Comparison of ENCODE assay signal across 1 cellular context in genomic region chr9:128127990-128128835, GRCh38.
TF ChIP-seq lines count a peak whose summit lies in the region.

No MANE protein-coding gene starts in this region.

TF ChIP-seq in GM12878, 131 proteins besides CTCF, POLR2A, EP300 and RAD21 (continued from another document and continues in another):
- TF ChIP-seq YY1 (IDR thresholded peaks at IDR 0.05; ENCODE audit: low read depth, low read length) (peak; percentile 50; the same call in 1 of the 2 replicates), IRF4 (IDR thresholded peaks at IDR 0.05; ENCODE audit: low read depth, low read length) (no peak), ZZZ3 (IDR thresholded peaks at IDR 0.05; ENCODE audit: control insufficient read depth, insufficient read length, low read depth) (no peak), PAX5 (IDR thresholded peaks at IDR 0.05; ENCODE audit: borderline replicate concordance, low read depth, low read length) (no peak), MXI1 (IDR thresholded peaks at IDR 0.05; ENCODE audit: low read depth, low read length) (no peak), NFYA (IDR thresholded peaks at IDR 0.05; ENCODE audit: borderline replicate concordance, low read depth, low read length) (no peak), NR2F1 (conservative IDR thresholded peaks at IDR 0.05) (no peak), CHD2 (IDR thresholded peaks at IDR 0.05; ENCODE audit: borderline replicate concordance, low read depth, low read length) (no peak), SP1 (IDR thresholded peaks at IDR 0.05; ENCODE audit: low read depth, low read length) (peak; percentile 69), NFXL1 (IDR thresholded peaks at IDR 0.05; ENCODE audit: borderline replicate concordance) (no peak), JUNB (IDR thresholded peaks at IDR 0.05) (no peak), RUNX3 (IDR thresholded peaks at IDR 0.05; ENCODE audit: low read length) (peak; percentile 90), BMI1 (IDR thresholded peaks at IDR 0.05; ENCODE audit: borderline replicate concordance) (no peak), CBX3 (IDR thresholded peaks at IDR 0.05; ENCODE audit: borderline replicate concordance, low read depth) (no peak), HCFC1 (IDR thresholded peaks at IDR 0.05; ENCODE audit: low read length) (peak; percentile 64), ESRRA (IDR thresholded peaks at IDR 0.05; ENCODE audit: low read length) (no peak), RELA (IDR thresholded peaks at IDR 0.05; ENCODE audit: borderline replicate concordance, partially characterized antibody) (peak; percentile 71), JUND (IDR thresholded peaks at IDR 0.05; ENCODE audit: low read depth, low read length) (no peak), KDM1A (IDR thresholded peaks at IDR 0.05; ENCODE audit: borderline replicate concordance) (no peak), STAT3 (IDR thresholded peaks at IDR 0.05; ENCODE audit: low read depth, low read length) (no peak), BHLHE40 (IDR thresholded peaks at IDR 0.05; ENCODE audit: borderline replicate concordance in 1 of 2, low read depth in 2 of 2, low read length in 1 of 2) (peak; percentile 62 to 76; a peak in 2 of 4 replicates), RBBP5 (conservative IDR thresholded peaks at IDR 0.05) (no peak), SRF (IDR thresholded peaks at IDR 0.05; ENCODE audit: low read depth in 2 of 2, low read length in 2 of 2) (no peak), ZNF622 (IDR thresholded peaks at IDR 0.05) (no peak), DPF2 (IDR thresholded peaks at IDR 0.05) (no peak), ZNF24 (IDR thresholded peaks at IDR 0.05) (no peak), EZH2 (IDR thresholded peaks at IDR 0.05; ENCODE audit: borderline replicate concordance, control insufficient read depth, low read depth, low read length) (no peak), CHD4 (IDR thresholded peaks at IDR 0.05) (no peak), ZNF207 (IDR thresholded peaks at IDR 0.05; ENCODE audit: borderline replicate concordance) (no peak), EGR1 (IDR thresholded peaks at IDR 0.05; ENCODE audit: borderline replicate concordance in 1 of 2, low read depth in 2 of 2, low read length in 2 of 2) (peak; percentile 36 to 95), POLR2AphosphoS2 (IDR thresholded peaks at IDR 0.05; ENCODE audit: low read depth, low read length) (no peak)
- TF ChIP-seq, protein P1, sequence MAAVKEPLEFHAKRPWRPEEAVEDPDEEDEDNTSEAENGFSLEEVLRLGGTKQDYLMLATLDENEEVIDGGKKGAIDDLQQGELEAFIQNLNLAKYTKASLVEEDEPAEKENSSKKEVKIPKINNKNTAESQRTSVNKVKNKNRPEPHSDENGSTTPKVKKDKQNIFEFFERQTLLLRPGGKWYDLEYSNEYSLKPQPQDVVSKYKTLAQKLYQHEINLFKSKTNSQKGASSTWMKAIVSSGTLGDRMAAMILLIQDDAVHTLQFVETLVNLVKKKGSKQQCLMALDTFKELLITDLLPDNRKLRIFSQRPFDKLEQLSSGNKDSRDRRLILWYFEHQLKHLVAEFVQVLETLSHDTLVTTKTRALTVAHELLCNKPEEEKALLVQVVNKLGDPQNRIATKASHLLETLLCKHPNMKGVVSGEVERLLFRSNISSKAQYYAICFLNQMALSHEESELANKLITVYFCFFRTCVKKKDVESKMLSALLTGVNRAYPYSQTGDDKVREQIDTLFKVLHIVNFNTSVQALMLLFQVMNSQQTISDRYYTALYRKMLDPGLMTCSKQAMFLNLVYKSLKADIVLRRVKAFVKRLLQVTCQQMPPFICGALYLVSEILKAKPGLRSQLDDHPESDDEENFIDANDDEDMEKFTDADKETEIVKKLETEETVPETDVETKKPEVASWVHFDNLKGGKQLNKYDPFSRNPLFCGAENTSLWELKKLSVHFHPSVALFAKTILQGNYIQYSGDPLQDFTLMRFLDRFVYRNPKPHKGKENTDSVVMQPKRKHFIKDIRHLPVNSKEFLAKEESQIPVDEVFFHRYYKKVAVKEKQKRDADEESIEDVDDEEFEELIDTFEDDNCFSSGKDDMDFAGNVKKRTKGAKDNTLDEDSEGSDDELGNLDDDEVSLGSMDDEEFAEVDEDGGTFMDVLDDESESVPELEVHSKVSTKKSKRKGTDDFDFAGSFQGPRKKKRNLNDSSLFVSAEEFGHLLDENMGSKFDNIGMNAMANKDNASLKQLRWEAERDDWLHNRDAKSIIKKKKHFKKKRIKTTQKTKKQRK (IDR thresholded peaks at IDR 0.05; ENCODE audit: low read depth, low read length): no peak
- TF ChIP-seq, protein P2, sequence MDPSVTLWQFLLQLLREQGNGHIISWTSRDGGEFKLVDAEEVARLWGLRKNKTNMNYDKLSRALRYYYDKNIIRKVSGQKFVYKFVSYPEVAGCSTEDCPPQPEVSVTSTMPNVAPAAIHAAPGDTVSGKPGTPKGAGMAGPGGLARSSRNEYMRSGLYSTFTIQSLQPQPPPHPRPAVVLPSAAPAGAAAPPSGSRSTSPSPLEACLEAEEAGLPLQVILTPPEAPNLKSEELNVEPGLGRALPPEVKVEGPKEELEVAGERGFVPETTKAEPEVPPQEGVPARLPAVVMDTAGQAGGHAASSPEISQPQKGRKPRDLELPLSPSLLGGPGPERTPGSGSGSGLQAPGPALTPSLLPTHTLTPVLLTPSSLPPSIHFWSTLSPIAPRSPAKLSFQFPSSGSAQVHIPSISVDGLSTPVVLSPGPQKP (IDR thresholded peaks at IDR 0.05; ENCODE audit: low read depth, low read length): peak; percentile 61
- TF ChIP-seq, protein P3, sequence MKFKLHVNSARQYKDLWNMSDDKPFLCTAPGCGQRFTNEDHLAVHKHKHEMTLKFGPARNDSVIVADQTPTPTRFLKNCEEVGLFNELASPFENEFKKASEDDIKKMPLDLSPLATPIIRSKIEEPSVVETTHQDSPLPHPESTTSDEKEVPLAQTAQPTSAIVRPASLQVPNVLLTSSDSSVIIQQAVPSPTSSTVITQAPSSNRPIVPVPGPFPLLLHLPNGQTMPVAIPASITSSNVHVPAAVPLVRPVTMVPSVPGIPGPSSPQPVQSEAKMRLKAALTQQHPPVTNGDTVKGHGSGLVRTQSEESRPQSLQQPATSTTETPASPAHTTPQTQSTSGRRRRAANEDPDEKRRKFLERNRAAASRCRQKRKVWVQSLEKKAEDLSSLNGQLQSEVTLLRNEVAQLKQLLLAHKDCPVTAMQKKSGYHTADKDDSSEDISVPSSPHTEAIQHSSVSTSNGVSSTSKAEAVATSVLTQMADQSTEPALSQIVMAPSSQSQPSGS (IDR thresholded peaks at IDR 0.05; ENCODE audit: low read length): no peak
- TF ChIP-seq, protein P4, sequence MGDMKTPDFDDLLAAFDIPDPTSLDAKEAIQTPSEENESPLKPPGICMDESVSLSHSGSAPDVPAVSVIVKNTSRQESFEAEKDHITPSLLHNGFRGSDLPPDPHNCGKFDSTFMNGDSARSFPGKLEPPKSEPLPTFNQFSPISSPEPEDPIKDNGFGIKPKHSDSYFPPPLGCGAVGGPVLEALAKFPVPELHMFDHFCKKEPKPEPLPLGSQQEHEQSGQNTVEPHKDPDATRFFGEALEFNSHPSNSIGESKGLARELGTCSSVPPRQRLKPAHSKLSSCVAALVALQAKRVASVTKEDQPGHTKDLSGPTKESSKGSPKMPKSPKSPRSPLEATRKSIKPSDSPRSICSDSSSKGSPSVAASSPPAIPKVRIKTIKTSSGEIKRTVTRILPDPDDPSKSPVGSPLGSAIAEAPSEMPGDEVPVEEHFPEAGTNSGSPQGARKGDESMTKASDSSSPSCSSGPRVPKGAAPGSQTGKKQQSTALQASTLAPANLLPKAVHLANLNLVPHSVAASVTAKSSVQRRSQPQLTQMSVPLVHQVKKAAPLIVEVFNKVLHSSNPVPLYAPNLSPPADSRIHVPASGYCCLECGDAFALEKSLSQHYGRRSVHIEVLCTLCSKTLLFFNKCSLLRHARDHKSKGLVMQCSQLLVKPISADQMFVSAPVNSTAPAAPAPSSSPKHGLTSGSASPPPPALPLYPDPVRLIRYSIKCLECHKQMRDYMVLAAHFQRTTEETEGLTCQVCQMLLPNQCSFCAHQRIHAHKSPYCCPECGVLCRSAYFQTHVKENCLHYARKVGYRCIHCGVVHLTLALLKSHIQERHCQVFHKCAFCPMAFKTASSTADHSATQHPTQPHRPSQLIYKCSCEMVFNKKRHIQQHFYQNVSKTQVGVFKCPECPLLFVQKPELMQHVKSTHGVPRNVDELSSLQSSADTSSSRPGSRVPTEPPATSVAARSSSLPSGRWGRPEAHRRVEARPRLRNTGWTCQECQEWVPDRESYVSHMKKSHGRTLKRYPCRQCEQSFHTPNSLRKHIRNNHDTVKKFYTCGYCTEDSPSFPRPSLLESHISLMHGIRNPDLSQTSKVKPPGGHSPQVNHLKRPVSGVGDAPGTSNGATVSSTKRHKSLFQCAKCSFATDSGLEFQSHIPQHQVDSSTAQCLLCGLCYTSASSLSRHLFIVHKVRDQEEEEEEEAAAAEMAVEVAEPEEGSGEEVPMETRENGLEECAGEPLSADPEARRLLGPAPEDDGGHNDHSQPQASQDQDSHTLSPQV (IDR thresholded peaks at IDR 0.05): peak; percentile 74; the same call in 1 of the 2 replicates
- TF ChIP-seq, protein P5, sequence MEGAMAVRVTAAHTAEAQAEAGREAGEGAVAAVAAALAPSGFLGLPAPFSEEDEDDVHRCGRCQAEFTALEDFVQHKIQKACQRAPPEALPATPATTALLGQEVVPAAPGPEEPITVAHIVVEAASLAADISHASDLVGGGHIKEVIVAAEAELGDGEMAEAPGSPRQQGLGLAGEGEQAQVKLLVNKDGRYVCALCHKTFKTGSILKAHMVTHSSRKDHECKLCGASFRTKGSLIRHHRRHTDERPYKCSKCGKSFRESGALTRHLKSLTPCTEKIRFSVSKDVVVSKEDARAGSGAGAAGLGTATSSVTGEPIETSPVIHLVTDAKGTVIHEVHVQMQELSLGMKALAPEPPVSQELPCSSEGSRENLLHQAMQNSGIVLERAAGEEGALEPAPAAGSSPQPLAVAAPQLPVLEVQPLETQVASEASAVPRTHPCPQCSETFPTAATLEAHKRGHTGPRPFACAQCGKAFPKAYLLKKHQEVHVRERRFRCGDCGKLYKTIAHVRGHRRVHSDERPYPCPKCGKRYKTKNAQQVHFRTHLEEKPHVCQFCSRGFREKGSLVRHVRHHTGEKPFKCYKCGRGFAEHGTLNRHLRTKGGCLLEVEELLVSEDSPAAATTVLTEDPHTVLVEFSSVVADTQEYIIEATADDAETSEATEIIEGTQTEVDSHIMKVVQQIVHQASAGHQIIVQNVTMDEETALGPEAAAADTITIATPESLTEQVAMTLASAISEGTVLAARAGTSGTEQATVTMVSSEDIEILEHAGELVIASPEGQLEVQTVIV (IDR thresholded peaks at IDR 0.05; ENCODE audit: borderline replicate concordance, partially characterized antibody): no peak
- TF ChIP-seq, protein P6, sequence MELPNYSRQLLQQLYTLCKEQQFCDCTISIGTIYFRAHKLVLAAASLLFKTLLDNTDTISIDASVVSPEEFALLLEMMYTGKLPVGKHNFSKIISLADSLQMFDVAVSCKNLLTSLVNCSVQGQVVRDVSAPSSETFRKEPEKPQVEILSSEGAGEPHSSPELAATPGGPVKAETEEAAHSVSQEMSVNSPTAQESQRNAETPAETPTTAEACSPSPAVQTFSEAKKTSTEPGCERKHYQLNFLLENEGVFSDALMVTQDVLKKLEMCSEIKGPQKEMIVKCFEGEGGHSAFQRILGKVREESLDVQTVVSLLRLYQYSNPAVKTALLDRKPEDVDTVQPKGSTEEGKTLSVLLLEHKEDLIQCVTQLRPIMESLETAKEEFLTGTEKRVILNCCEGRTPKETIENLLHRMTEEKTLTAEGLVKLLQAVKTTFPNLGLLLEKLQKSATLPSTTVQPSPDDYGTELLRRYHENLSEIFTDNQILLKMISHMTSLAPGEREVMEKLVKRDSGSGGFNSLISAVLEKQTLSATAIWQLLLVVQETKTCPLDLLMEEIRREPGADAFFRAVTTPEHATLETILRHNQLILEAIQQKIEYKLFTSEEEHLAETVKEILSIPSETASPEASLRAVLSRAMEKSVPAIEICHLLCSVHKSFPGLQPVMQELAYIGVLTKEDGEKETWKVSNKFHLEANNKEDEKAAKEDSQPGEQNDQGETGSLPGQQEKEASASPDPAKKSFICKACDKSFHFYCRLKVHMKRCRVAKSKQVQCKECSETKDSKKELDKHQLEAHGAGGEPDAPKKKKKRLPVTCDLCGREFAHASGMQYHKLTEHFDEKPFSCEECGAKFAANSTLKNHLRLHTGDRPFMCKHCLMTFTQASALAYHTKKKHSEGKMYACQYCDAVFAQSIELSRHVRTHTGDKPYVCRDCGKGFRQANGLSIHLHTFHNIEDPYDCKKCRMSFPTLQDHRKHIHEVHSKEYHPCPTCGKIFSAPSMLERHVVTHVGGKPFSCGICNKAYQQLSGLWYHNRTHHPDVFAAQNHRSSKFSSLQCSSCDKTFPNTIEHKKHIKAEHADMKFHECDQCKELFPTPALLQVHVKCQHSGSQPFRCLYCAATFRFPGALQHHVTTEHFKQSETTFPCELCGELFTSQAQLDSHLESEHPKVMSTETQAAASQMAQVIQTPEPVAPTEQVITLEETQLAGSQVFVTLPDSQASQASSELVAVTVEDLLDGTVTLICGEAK (IDR thresholded peaks at IDR 0.05; ENCODE audit: borderline replicate concordance): peak; percentile 72
- TF ChIP-seq, protein P7, sequence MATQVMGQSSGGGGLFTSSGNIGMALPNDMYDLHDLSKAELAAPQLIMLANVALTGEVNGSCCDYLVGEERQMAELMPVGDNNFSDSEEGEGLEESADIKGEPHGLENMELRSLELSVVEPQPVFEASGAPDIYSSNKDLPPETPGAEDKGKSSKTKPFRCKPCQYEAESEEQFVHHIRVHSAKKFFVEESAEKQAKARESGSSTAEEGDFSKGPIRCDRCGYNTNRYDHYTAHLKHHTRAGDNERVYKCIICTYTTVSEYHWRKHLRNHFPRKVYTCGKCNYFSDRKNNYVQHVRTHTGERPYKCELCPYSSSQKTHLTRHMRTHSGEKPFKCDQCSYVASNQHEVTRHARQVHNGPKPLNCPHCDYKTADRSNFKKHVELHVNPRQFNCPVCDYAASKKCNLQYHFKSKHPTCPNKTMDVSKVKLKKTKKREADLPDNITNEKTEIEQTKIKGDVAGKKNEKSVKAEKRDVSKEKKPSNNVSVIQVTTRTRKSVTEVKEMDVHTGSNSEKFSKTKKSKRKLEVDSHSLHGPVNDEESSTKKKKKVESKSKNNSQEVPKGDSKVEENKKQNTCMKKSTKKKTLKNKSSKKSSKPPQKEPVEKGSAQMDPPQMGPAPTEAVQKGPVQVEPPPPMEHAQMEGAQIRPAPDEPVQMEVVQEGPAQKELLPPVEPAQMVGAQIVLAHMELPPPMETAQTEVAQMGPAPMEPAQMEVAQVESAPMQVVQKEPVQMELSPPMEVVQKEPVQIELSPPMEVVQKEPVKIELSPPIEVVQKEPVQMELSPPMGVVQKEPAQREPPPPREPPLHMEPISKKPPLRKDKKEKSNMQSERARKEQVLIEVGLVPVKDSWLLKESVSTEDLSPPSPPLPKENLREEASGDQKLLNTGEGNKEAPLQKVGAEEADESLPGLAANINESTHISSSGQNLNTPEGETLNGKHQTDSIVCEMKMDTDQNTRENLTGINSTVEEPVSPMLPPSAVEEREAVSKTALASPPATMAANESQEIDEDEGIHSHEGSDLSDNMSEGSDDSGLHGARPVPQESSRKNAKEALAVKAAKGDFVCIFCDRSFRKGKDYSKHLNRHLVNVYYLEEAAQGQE (IDR thresholded peaks at IDR 0.05; ENCODE audit: low read depth, low read length): no peak
- TF ChIP-seq, protein P8, sequence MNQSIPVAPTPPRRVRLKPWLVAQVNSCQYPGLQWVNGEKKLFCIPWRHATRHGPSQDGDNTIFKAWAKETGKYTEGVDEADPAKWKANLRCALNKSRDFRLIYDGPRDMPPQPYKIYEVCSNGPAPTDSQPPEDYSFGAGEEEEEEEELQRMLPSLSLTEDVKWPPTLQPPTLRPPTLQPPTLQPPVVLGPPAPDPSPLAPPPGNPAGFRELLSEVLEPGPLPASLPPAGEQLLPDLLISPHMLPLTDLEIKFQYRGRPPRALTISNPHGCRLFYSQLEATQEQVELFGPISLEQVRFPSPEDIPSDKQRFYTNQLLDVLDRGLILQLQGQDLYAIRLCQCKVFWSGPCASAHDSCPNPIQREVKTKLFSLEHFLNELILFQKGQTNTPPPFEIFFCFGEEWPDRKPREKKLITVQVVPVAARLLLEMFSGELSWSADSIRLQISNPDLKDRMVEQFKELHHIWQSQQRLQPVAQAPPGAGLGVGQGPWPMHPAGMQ (IDR thresholded peaks at IDR 0.05; ENCODE audit: borderline replicate concordance): peak; percentile 94
